Comparison of ENCODE assay signal across 1 cellular context in genomic region chr16:12543700-12544476, GRCh38.
TF ChIP-seq lines count a peak whose summit lies in the region.

No MANE protein-coding gene starts in this region.

TF ChIP-seq in GM12878, 131 proteins besides CTCF, POLR2A, EP300 and RAD21 (continued from another document and continues in another):
- no peak for TF ChIP-seq ZBTB11 (CRISPR knock-in tag; IDR thresholded peaks at IDR 0.05)
- no peak for TF ChIP-seq CHD2 (IDR thresholded peaks at IDR 0.05; ENCODE audit: borderline replicate concordance, low read depth, low read length)
- TF ChIP-seq RUNX3 (IDR thresholded peaks at IDR 0.05; ENCODE audit: low read length): no peak
- TF ChIP-seq ZZZ3 (IDR thresholded peaks at IDR 0.05; ENCODE audit: control insufficient read depth, insufficient read length, low read depth): no peak
- TF ChIP-seq TCF3 (IDR thresholded peaks at IDR 0.05; ENCODE audit: borderline replicate concordance, insufficient read depth, low read depth, low read length): peak; percentile 45; the same call in 1 of the 2 replicates
- TF ChIP-seq BCL11A (IDR thresholded peaks at IDR 0.05; ENCODE audit: low read depth, low read length): peak; percentile 67; the same call in 1 of the 2 replicates
- no peak for TF ChIP-seq MEF2A (IDR thresholded peaks at IDR 0.05; ENCODE audit: insufficient read depth, low read depth, low read length)
- TF ChIP-seq ZNF384 (IDR thresholded peaks at IDR 0.05; ENCODE audit: borderline replicate concordance, low read depth, low read length): no peak
- no peak for TF ChIP-seq POU2F2 (IDR thresholded peaks at IDR 0.05; ENCODE audit: borderline replicate concordance, low read depth, low read length)
- TF ChIP-seq ZBED1 (IDR thresholded peaks at IDR 0.05; ENCODE audit: borderline replicate concordance): peak; percentile 47; the same call in 1 of the 2 replicates
- TF ChIP-seq MXI1 (IDR thresholded peaks at IDR 0.05; ENCODE audit: low read depth, low read length): no peak
- TF ChIP-seq STAT3 (IDR thresholded peaks at IDR 0.05; ENCODE audit: low read depth, low read length): no peak
- TF ChIP-seq CBX5 (IDR thresholded peaks at IDR 0.05; ENCODE audit: low read depth): no peak
- no peak for TF ChIP-seq NKRF (conservative IDR thresholded peaks at IDR 0.05)
- TF ChIP-seq HCFC1 (IDR thresholded peaks at IDR 0.05; ENCODE audit: low read length): no peak
- no peak for TF ChIP-seq KDM1A (IDR thresholded peaks at IDR 0.05; ENCODE audit: borderline replicate concordance)
- TF ChIP-seq ATF7 (IDR thresholded peaks at IDR 0.05; ENCODE audit: low read depth): peak; percentile 61
- no peak for TF ChIP-seq RBBP5 (conservative IDR thresholded peaks at IDR 0.05)
- no peak for TF ChIP-seq CBX3 (IDR thresholded peaks at IDR 0.05; ENCODE audit: borderline replicate concordance, low read depth)
- TF ChIP-seq IKZF1 (conservative IDR thresholded peaks at IDR 0.05): peak; percentile 34; the same call in 1 of the 2 replicates
- no peak for TF ChIP-seq ELK1 (IDR thresholded peaks at IDR 0.05; ENCODE audit: low read depth, low read length)
- TF ChIP-seq CHD1 (IDR thresholded peaks at IDR 0.05; ENCODE audit: low read depth, low read length): no peak
- no peak for TF ChIP-seq TCF7 (IDR thresholded peaks at IDR 0.05; ENCODE audit: borderline replicate concordance)
- TF ChIP-seq CHD4 (IDR thresholded peaks at IDR 0.05): no peak
- TF ChIP-seq CREM (IDR thresholded peaks at IDR 0.05; ENCODE audit: low read depth): peak; percentile 40; the same call in 1 of the 2 replicates
- no peak for TF ChIP-seq RCOR1 (conservative IDR thresholded peaks at IDR 0.05; ENCODE audit: low read depth, low read length)
- no peak for TF ChIP-seq PBX3 (IDR thresholded peaks at IDR 0.05; ENCODE audit: insufficient replicate concordance, low read depth, low read length)
- TF ChIP-seq POLR2AphosphoS2 (IDR thresholded peaks at IDR 0.05; ENCODE audit: low read depth, low read length): no peak
- no peak for TF ChIP-seq MLLT1 (IDR thresholded peaks at IDR 0.05)
- TF ChIP-seq REST (IDR thresholded peaks at IDR 0.05; ENCODE audit: low read depth, low read length): no peak
- no peak for TF ChIP-seq CUX1 (IDR thresholded peaks at IDR 0.05; ENCODE audit: insufficient replicate concordance, low read depth, low read length)
- TF ChIP-seq ESRRA (IDR thresholded peaks at IDR 0.05; ENCODE audit: low read length): no peak
- no peak for TF ChIP-seq SMC3 (IDR thresholded peaks at IDR 0.05; ENCODE audit: borderline replicate concordance, low read length)
- no peak for TF ChIP-seq ZNF592 (IDR thresholded peaks at IDR 0.05)
- TF ChIP-seq ZNF622 (IDR thresholded peaks at IDR 0.05): no peak
